ENCODE assay signal across 8 cellular contexts in genomic region chr1:28259935-28260802, GRCh38. TPM values are rescaled to one million over a fixed set of nuclear protein-coding genes. Genes with fewer than 3 reads are reported as not detected.
DNase-seq lines count a peak whose midpoint lies in the region; ATAC-seq and TF ChIP-seq lines count a peak whose summit lies in the region.

No MANE protein-coding gene starts in this region.

- CTCF ChIA-PET in AG04449 (lab: Yijun Ruan, JAX): interaction anchor here (2.5 to 12.3 kb wide), 2 partner anchors 11 to 12 kb away, joined by 7 to 148 read pairs; no protein-coding TSS in a partner anchor

- no peak for DNase-seq in AG04449 (ENCODE audit: low read depth, low spot score)
- DNase-seq in NCI-H345 (lab: John Stamatoyannopoulos, UW): peak; percentile 10
- peak; percentile 52 for DNase-seq in activated naive CD4-positive, alpha-beta T cell treated with Interleukin-2 at 50 U/mL for 16 hours
- peak; percentile 54 to 73 for DNase-seq in foreskin keratinocyte
- peak; percentile 90 to 92 for DNase-seq in aorta
- no peak for DNase-seq in GM19238 (ENCODE audit: insufficient read length, low spot score)

- intact Hi-C loops in aorta (cut with DNase I): loop anchor here (5.0 kb wide), 1 partner anchor 67 kb away; the partner anchor contains the start of gene MED18 (in 2 of the 2)

- H3K36me3 ChIP-seq in aorta (ENCODE audit: control insufficient read depth in 1 of 2, insufficient read depth in 2 of 2, low read length in 1 of 2): no peaks in the 10 kb centered on the region

- H3K27me3 Mint-ChIP-seq in nephron (ENCODE audit: low read depth): peaks cover 5% of the 10 kb centered on the region

- H3K9me3 ChIP-seq in aorta (ENCODE audit: control insufficient read depth, low read length): no peaks in the 10 kb centered on the region

- TF ChIP-seq CTCF in AG04449 (IDR thresholded peaks at IDR 0.05; ENCODE audit: insufficient read depth, low read length, missing control alignments) (no peak), foreskin keratinocyte (conservative IDR thresholded peaks at IDR 0.05) (no peak), nephron (IDR thresholded peaks at IDR 0.05; ENCODE audit: unreplicated experiment in 3 of 3) (no peak)

- H3K4me1 ChIP-seq in foreskin keratinocyte: peaks cover 7% of the 10 kb centered on the region
- H3K4me1 ChIP-seq in aorta (ENCODE audit: control insufficient read depth in 1 of 2, insufficient read depth in 2 of 2, low read length in 2 of 2): no peaks in the 10 kb centered on the region

- H3K27ac Mint-ChIP-seq in nephron: peak overlapping the region; percentile 25 to 68 (median 61)

- WGBS in aorta, 2 donors: 1% methylated on average over 48 to 66 of the region's 66 CpGs

- peak overlapping the region; percentile 81 to 90 (median 89) for H3K4me3 Mint-ChIP-seq in nephron

- H3K4me3 ChIP-seq in AG04449 (ENCODE audit: low read depth, low read length) (peak overlapping the region; percentile 93), aorta (ENCODE audit: low read length in 2 of 2) (peak overlapping the region; percentile 64 to 96)

- H3K27me3 ChIP-seq in foreskin keratinocyte (no peaks in the 10 kb centered on the region), aorta (ENCODE audit: control insufficient read depth in 1 of 2, insufficient read depth in 2 of 2, low read length in 1 of 2) (no peaks in the 10 kb centered on the region)

- H3K36me3 Mint-ChIP-seq in nephron (ENCODE audit: low read depth): no peaks in the 10 kb centered on the region

- ATAC-seq in GM19324 (IDR thresholded peaks at IDR 0.05; ENCODE audit: low FRiP score, unreplicated experiment) (peak; percentile 9), foreskin keratinocyte (peak; percentile 37), aorta (ENCODE audit: low FRiP score) (peak; percentile 82)

- POLR2A ChIA-PET in AG04449 (lab: Yijun Ruan, JAX): interaction anchor here (0.8 to 3.6 kb wide), 9 partner anchors 8 to 322 kb away, joined by 3 to 32 read pairs (median 4); partner anchors contain the start of genes ATP5IF1 and MED18

- H3K27ac ChIP-seq in foreskin keratinocyte (peak overlapping the region; percentile 7), aorta (ENCODE audit: low read depth in 1 of 2, low read length in 2 of 2) (peak overlapping the region in 1 of 2 donors; percentile 65)

- peaks cover 21% of the 10 kb centered on the region for H3K4me1 Mint-ChIP-seq in nephron

- H3K9me3 Mint-ChIP-seq in nephron: no peaks in the 10 kb centered on the region

RNA-seq across cellular contexts. Expression of gene SESN2, which starts 0.9 kb away (rescaled TPM):
- 13.0 and 15.6 TPM in 2 replicates for total RNA-seq in foreskin keratinocyte
- 10.3 and 10.8 TPM in 2 replicates for polyA plus RNA-seq in foreskin keratinocyte
- total RNA-seq in aorta: 10 to 100 TPM in 1 of 2 donors, 1 to 10 TPM in 1; 9.8 to 11.1 TPM
- 1 to 10 TPM; 5.3 to 5.6 TPM for polyA plus RNA-seq in aorta

RNA-seq across cellular contexts. Expression of gene ATP5IF1, which starts 24.2 kb away (rescaled TPM):
- 276 and 285 TPM in 2 replicates for total RNA-seq in foreskin keratinocyte
- polyA plus RNA-seq in foreskin keratinocyte: 460 and 472 TPM in 2 replicates
- total RNA-seq in aorta: 10 to 100 TPM; 56.3 to 74.0 TPM
- polyA plus RNA-seq in aorta: 100 to 1,000 TPM; 232 to 391 TPM

RNA-seq across cellular contexts. Expression of gene DNAJC8, which starts 27.3 kb away (rescaled TPM):
- 94.8 and 111 TPM in 2 replicates for total RNA-seq in foreskin keratinocyte
- 116 and 137 TPM in 2 replicates for polyA plus RNA-seq in foreskin keratinocyte
- 10 to 100 TPM; 66.4 to 67.3 TPM for total RNA-seq in aorta
- 100 to 1,000 TPM in 1 of 2 donors, 10 to 100 TPM in 1; 80.4 to 111 TPM for polyA plus RNA-seq in aorta

Comparison
In these comparisons a context has a peak if more than half of its experiments do, and no peak if none do; other contexts are left out.
1. DNase-seq: peak in NCI-H345 (single experiment), activated naive CD4-positive, alpha-beta T cell treated with Interleukin-2 at 50 U/mL for 16 hours (single experiment), foreskin keratinocyte (2 of 2) and aorta (2 of 2); none in AG04449 (single experiment) and GM19238 (single experiment).
2. ATAC-seq: peak in every context shown above with its lines; median percentile 82 in aorta; 37 in foreskin keratinocyte; 9 in GM19324.